24 cellular contexts compared by ENCODE assay signal in genomic region chr2:107393516-107393915, GRCh38.
DNase-seq lines count a peak whose midpoint lies in the region; ATAC-seq and TF ChIP-seq lines count a peak whose summit lies in the region.
"Had no signal": no experiment of that assay in that cellular context is flagged by ENCODE, and none has a peak within 500 bp of the region (broad histone marks: within the 10 kb centered on the region; RNA-seq: fewer than 3 reads in every experiment).

No MANE protein-coding gene starts in this region.

- no peak for TF ChIP-seq CTCF in Panc1 (IDR thresholded peaks at IDR 0.05)

- POLR2A ChIA-PET in Panc1 (lab: Charles Lee), result no interaction called here

- no peak overlapping the region for H3K4me3 ChIP-seq in Panc1 (ENCODE audit: low read depth in 2 of 2, low read length in 2 of 2)
- H3K4me3 ChIP-seq: HAP-1, PC-9 had no signal

- no peak for ATAC-seq in Panc1
- ATAC-seq in GM21447 (IDR thresholded peaks at IDR 0.05; ENCODE audit: unreplicated experiment), result no peak
- no peak for ATAC-seq in GM21515 (IDR thresholded peaks at IDR 0.05; ENCODE audit: unreplicated experiment)
- no peak for ATAC-seq in GM18861 (IDR thresholded peaks at IDR 0.05; ENCODE audit: unreplicated experiment)

- H3K27ac ChIP-seq in Panc1 (ENCODE audit: low read length) (no peak overlapping the region), epithelial cell of prostate (no peak overlapping the region)
- H3K27ac ChIP-seq: PC-9 had no signal

- BruUV-seq in Panc1 (replicated peaks; lab: Mats Ljungman, UMichigan), result no TSS peak

- no peaks in the 10 kb centered on the region; the same call in 1 of the 2 replicates for H3K9me3 ChIP-seq in Panc1 (ENCODE audit: control insufficient read depth, insufficient read depth, low read depth, low read length)
- H3K9me3 ChIP-seq: HAP-1 had no signal

- H3K4me1 ChIP-seq in Panc1 (ENCODE audit: control insufficient read depth, insufficient read depth, low read length), result no peaks in the 10 kb centered on the region
- H3K4me1 ChIP-seq: HAP-1 had no signal

- intact Hi-C loops in Panc1 (cut with micrococcal nuclease; ENCODE audit: unreplicated experiment), result no loop called here

- in situ Hi-C loops in Panc1 (cut with HindIII; ENCODE audit: low pct_unique_long_range_greater_than_20kb, low sequenced_read_pairs), result no loop called here

- H3K36me3 ChIP-seq in Panc1 (ENCODE audit: control insufficient read depth, insufficient read depth, low read length), result no peaks in the 10 kb centered on the region
- H3K36me3 ChIP-seq: HAP-1 had no signal

- peak; percentile 17 for DNase-seq in Panc1 (ENCODE audit: low read depth, low spot score)
- peak; percentile 18 for DNase-seq in epithelial cell of prostate (ENCODE audit: low read depth, low spot score)
- DNase-seq in kidney tubule cell (ENCODE audit: low spot score), result peak; percentile 8
- no peak for DNase-seq in NAMALWA (ENCODE audit: low spot score)
- DNase-seq: CD8-positive, alpha-beta memory T cell; DND-41; GOT3; HFFc6; IMR-90; KG1; MM.1S; NCI-H1048; NCI-H1436; NCI-H187; NCI-H2171 treated with DMSO at 0.1 percent for 48 hours; NCI-H524; NCI-H774; PC-9; RPMI8226; SHP77 had no signal

- CTCF ChIA-PET in Panc1 (lab: Charles Lee), result no interaction called here

- no peaks in the 10 kb centered on the region for H3K27me3 ChIP-seq in Panc1 (ENCODE audit: control insufficient read depth, insufficient read depth, low read length)
